In genomic region chr2:37689751-37690150, GRCh38 we compare ENCODE assay signal across 14 cellular contexts. TPM values are rescaled to one million over a fixed set of nuclear protein-coding genes. Genes with fewer than 3 reads are reported as not detected.
DNase-seq lines count a peak whose midpoint lies in the region; FAIRE-seq and TF ChIP-seq lines count a peak whose summit lies in the region.
"Had no signal": no experiment of that assay in that cellular context is flagged by ENCODE, and none has a peak within 500 bp of the region (broad histone marks: within the 10 kb centered on the region; RNA-seq: fewer than 3 reads in every experiment).

No MANE protein-coding gene starts in this region.

- H3K14ac ChIP-seq in mesenchymal stem cell (ENCODE audit: low read length in 2 of 2), result no peak overlapping the region

- H2BK5ac ChIP-seq in mesenchymal stem cell (ENCODE audit: low read depth, low read length, poor library complexity, severe bottlenecking), result peak overlapping the region; percentile 36

- no peak for FAIRE-seq in H54 (lab: Jason Lieb, UNC)

- in situ Hi-C loops in brain microvascular endothelial cell (cut with HindIII; ENCODE audit: low pct_ligation_motif_present, low sequenced_read_pairs), result no loop called here

- no peak for TF ChIP-seq CTCF in brain microvascular endothelial cell (IDR thresholded peaks at IDR 0.05; ENCODE audit: low read depth, low read length, missing control alignments)

- H3K9ac ChIP-seq in mesenchymal stem cell (ENCODE audit: low read length) (no peak overlapping the region), stomach smooth muscle (ENCODE audit: low read length in 2 of 2) (peak overlapping the region in 1 of 2 donors; percentile 35)

- H2AFZ ChIP-seq in mesenchymal stem cell (ENCODE audit: low read depth, low read length), result no peak overlapping the region

- no peak for TF ChIP-seq POLR2A in H54 (IDR thresholded peaks at IDR 0.05; ENCODE audit: low read depth, low read length)

- peak overlapping the region; percentile 8 to 84 for H2BK12ac ChIP-seq in mesenchymal stem cell (ENCODE audit: low read length in 2 of 2)

- H3K18ac ChIP-seq in mesenchymal stem cell (ENCODE audit: low read depth in 1 of 2, low read length in 2 of 2), result peak overlapping the region in 1 of 2 experiments; percentile 67

- H3K4me3 ChIP-seq in brain microvascular endothelial cell (ENCODE audit: low read depth, low read length), result no peak overlapping the region
- no peak overlapping the region for H3K4me3 ChIP-seq in mesenchymal stem cell (ENCODE audit: insufficient read depth in 1 of 2, low read depth in 1 of 2, low read length in 2 of 2)
- peak overlapping the region in 1 of 2 donors; percentile 47 for H3K4me3 ChIP-seq in stomach smooth muscle (ENCODE audit: low read length in 2 of 2)
- H3K4me3 ChIP-seq: dorsolateral prefrontal cortex had no signal

- H4K8ac ChIP-seq in mesenchymal stem cell (ENCODE audit: low read length), result peak overlapping the region; percentile 7

- H3K4me2 ChIP-seq in mesenchymal stem cell (ENCODE audit: low read length, poor library complexity, severe bottlenecking), result no peak overlapping the region

- H3K23ac ChIP-seq in mesenchymal stem cell (ENCODE audit: low read length in 2 of 2), result no peak overlapping the region

- DNase-seq in DMS 273 (lab: John Stamatoyannopoulos, UW; ENCODE audit: unreplicated experiment) (peak; percentile 16), DMS 273 treated with DMSO at 0.1 percent for 48 hours (lab: John Stamatoyannopoulos, UW) (no peak), brain microvascular endothelial cell (no peak), mesenchymal stem cell (no peak), NCI-H146 treated with DMSO at 0.1 percent for 48 hours (lab: John Stamatoyannopoulos, UW; ENCODE audit: unreplicated experiment) (no peak), H54 (ENCODE audit: insufficient read length, low spot score) (no peak), NCI-H1417 treated with DMSO at 0.1 percent for 48 hours (lab: John Stamatoyannopoulos, UW) (no peak)
- DNase-seq: activated CD4-positive, alpha-beta T cell treated with anti-CD3 and anti-CD28 coated beads, Interleukin-2, amount 10 ng/mL, durations not matched to agents 24 days and 14 days; dorsolateral prefrontal cortex; H7; MM.1S; T-helper 17 cell had no signal

- H3K27ac ChIP-seq in brain microvascular endothelial cell (peak overlapping the region; percentile 80), mesenchymal stem cell (ENCODE audit: low read length, poor library complexity, severe bottlenecking) (peak overlapping the region; percentile 83), stomach smooth muscle (ENCODE audit: low read length) (peak overlapping the region; percentile 79)
- H3K27ac ChIP-seq: 22Rv1, dorsolateral prefrontal cortex had no signal

- H2BK120ac ChIP-seq in mesenchymal stem cell (ENCODE audit: low read depth, low read length), result peak overlapping the region; percentile 64

- 86% methylated on average over 2 of the region's 2 CpGs for WGBS in mesenchymal stem cell

- no peak overlapping the region for H2BK15ac ChIP-seq in mesenchymal stem cell (ENCODE audit: low read depth, poor library complexity, severe bottlenecking)

- no peak overlapping the region for H3K4ac ChIP-seq in mesenchymal stem cell (ENCODE audit: low read depth in 1 of 2, low read length in 2 of 2)

- peaks cover 3% of the 10 kb centered on the region for H3K4me1 ChIP-seq in mesenchymal stem cell (ENCODE audit: control insufficient read depth, insufficient read depth, low read depth, low read length)
- peaks cover 10% of the 10 kb centered on the region for H3K4me1 ChIP-seq in stomach smooth muscle (ENCODE audit: control insufficient read depth, insufficient read depth, low read length)

- no peaks in the 10 kb centered on the region for H3K27me3 ChIP-seq in brain microvascular endothelial cell (replicated peaks)
- H3K27me3 ChIP-seq in mesenchymal stem cell (ENCODE audit: control insufficient read depth in 1 of 2, insufficient read depth in 1 of 2, low read length in 2 of 2), result no peaks in the 10 kb centered on the region
- H3K27me3 ChIP-seq in stomach smooth muscle (ENCODE audit: control insufficient read depth in 1 of 2, insufficient read depth in 2 of 2, low read length in 2 of 2), result no peaks in the 10 kb centered on the region

- H3K9me3 ChIP-seq in mesenchymal stem cell (ENCODE audit: control insufficient read depth, low read length), result no peaks in the 10 kb centered on the region
- H3K9me3 ChIP-seq in stomach smooth muscle (ENCODE audit: control insufficient read depth in 2 of 2, low read length in 2 of 2), result no peaks in the 10 kb centered on the region

- peak overlapping the region; percentile 90 for H2AK5ac ChIP-seq in mesenchymal stem cell (ENCODE audit: low read length, severe bottlenecking)

- H4K91ac ChIP-seq in mesenchymal stem cell (ENCODE audit: low read length), result peak overlapping the region; percentile 73

- H3K36me3 ChIP-seq in brain microvascular endothelial cell (replicated peaks) (no peaks in the 10 kb centered on the region), mesenchymal stem cell (ENCODE audit: control insufficient read depth in 1 of 2, insufficient read depth in 2 of 2, low read depth in 1 of 2, low read length in 2 of 2) (no peaks in the 10 kb centered on the region), stomach smooth muscle (ENCODE audit: control insufficient read depth in 2 of 2, insufficient read depth in 2 of 2, low read length in 2 of 2) (no peaks in the 10 kb centered on the region)

- no peaks in the 10 kb centered on the region for H3K79me1 ChIP-seq in mesenchymal stem cell (replicated peaks; ENCODE audit: low read length, poor library complexity, severe bottlenecking)

RNA-seq across cellular contexts. Expression of gene CDC42EP3, which starts 18.3 kb away (rescaled TPM):
- polyA plus RNA-seq in mesenchymal stem cell (2013, experiment 1 of 2), result 117 TPM
- 117 TPM for polyA plus RNA-seq in mesenchymal stem cell (2013, experiment 2 of 2)
